ENCODE assay signal across 24 cellular contexts in genomic region chr9:84154320-84154719, GRCh38.
DNase-seq lines count a peak whose midpoint lies in the region; ATAC-seq, FAIRE-seq and TF ChIP-seq lines count a peak whose summit lies in the region.
"Had no signal": no experiment of that assay in that cellular context is flagged by ENCODE, and none has a peak within 500 bp of the region (broad histone marks: within the 10 kb centered on the region; RNA-seq: fewer than 3 reads in every experiment).

No MANE protein-coding gene starts in this region.

- no peak overlapping the region for H2AFZ ChIP-seq in HepG2 (ENCODE audit: low read length)

- H3K9me3 ChIP-seq in HepG2 (ENCODE audit: low read length) (no peaks in the 10 kb centered on the region), right lobe of liver (no peaks in the 10 kb centered on the region), esophagus squamous epithelium (no peaks in the 10 kb centered on the region)
- H3K9me3 ChIP-seq: BLaER1, HAP-1 had no signal

- no peaks in the 10 kb centered on the region for H3K4me1 ChIP-seq in HepG2 (ENCODE audit: insufficient read depth, low read length)
- no peaks in the 10 kb centered on the region for H3K4me1 ChIP-seq in right lobe of liver
- H3K4me1 ChIP-seq in esophagus squamous epithelium: no peaks in the 10 kb centered on the region
- H3K4me1 ChIP-seq: BLaER1 had no signal

- H4K20me1 ChIP-seq in HepG2 (ENCODE audit: insufficient read depth, low read length): no peaks in the 10 kb centered on the region
- H4K20me1 ChIP-seq: BLaER1 had no signal

- H3K27me3 ChIP-seq in HepG2 (ENCODE audit: control insufficient read depth in 1 of 2, insufficient read depth in 2 of 2, low read length in 2 of 2) (peaks cover 0 to 4% of the 10 kb centered on the region in 2 experiments; a peak in 1 of 5 replicates), right lobe of liver (no peaks in the 10 kb centered on the region), esophagus squamous epithelium (peaks cover 0 to 6% (median 0%) of the 10 kb centered on the region in 4 donors)
- H3K27me3 ChIP-seq: BLaER1 had no signal

- TF ChIP-seq CTCF in HepG2 (CRISPR knock-in tag; IDR thresholded peaks at IDR 0.05) (no peak), right lobe of liver (IDR thresholded peaks at IDR 0.05) (no peak), fibroblast of the aortic adventitia (IDR thresholded peaks at IDR 0.05; ENCODE audit: insufficient read depth, low read length) (no peak), esophagus squamous epithelium (IDR thresholded peaks at IDR 0.05) (no peak)

- CTCF ChIA-PET in HepG2 (lab: Yijun Ruan, JAX; ENCODE audit: low intra/inter-chr PET ratio, low total read pairs): no interaction called here

- H3K4me2 ChIP-seq in HepG2 (ENCODE audit: low read depth, low read length): no peak overlapping the region
- H3K4me2 ChIP-seq: BLaER1 had no signal

- no peak overlapping the region for H3K27ac ChIP-seq in HepG2 (ENCODE audit: extremely low read length, insufficient read depth, low read length)
- no peak overlapping the region for H3K27ac ChIP-seq in right lobe of liver
- no peak overlapping the region for H3K27ac ChIP-seq in esophagus squamous epithelium
- H3K27ac ChIP-seq: BLaER1, HL-60 had no signal

- H3K79me2 ChIP-seq in HepG2 (ENCODE audit: insufficient read depth, low read length): no peaks in the 10 kb centered on the region

- TF ChIP-seq POLR2A in HepG2 (IDR thresholded peaks at IDR 0.05; ENCODE audit: insufficient read depth in 1 of 2, low read depth in 2 of 2, low read length in 2 of 2) (no peak), right lobe of liver (IDR thresholded peaks at IDR 0.05) (no peak), esophagus squamous epithelium (IDR thresholded peaks at IDR 0.05) (no peak)

- TF ChIP-seq EP300 in HepG2 (IDR thresholded peaks at IDR 0.05; ENCODE audit: low read depth in 2 of 2, low read length in 2 of 2) (no peak), HepG2 (CRISPR knock-in tag; IDR thresholded peaks at IDR 0.05; ENCODE audit: borderline replicate concordance) (no peak)

- ATAC-seq in HepG2 (no peak), right lobe of liver (no peak)
- ATAC-seq: PC-3; stimulated activated effector memory CD8-positive, alpha-beta T cell treated with anti-CD3 and anti-CD28 coated beads, Interleukin-12 subunit alpha, Interleukin-12 subunit beta, amount 100 ng/mL, for 72 hours had no signal

- DNase-seq in HepG2 (ENCODE audit: low spot score) (no peak), right lobe of liver (no peak), astrocyte of the hippocampus (ENCODE audit: low read depth, low spot score) (peak; percentile 34), fibroblast of the aortic adventitia (ENCODE audit: low read depth) (peak; percentile 65), stromal cell of bone marrow (ENCODE audit: low read depth) (peak; percentile 17), esophagus squamous epithelium (lab: John Stamatoyannopoulos, UW) (no peak), HTR-8/SVneo (ENCODE audit: insufficient read length, low spot score) (no peak), NCI-H1105 (lab: John Stamatoyannopoulos, UW) (no peak)
- DNase-seq: 8988T; activated CD4-positive, alpha-beta T cell treated with anti-CD3 and anti-CD28 coated beads, Interleukin-2, amount 50 U/mL, for 48 hours; activated CD4-positive, CD25-positive, alpha-beta regulatory T cell; activated CD8-positive, alpha-beta memory T cell treated with anti-CD3 and anti-CD28 coated beads, Interleukin-2, amount 50 U/mL, for 48 hours; erythroblast; mesendoderm; MM.1S; NCI-H1436 treated with DMSO at 0.1 percent for 48 hours; NCI-H524; SIG-M5; SW 1271 had no signal

- in situ Hi-C loops in HepG2 (cut with HindIII; ENCODE audit: extremely low pct_ligation_motif_present, low pct_unique_long_range_greater_than_20kb): no loop called here

- BruUV-seq in HepG2 (replicated peaks; lab: Mats Ljungman, UMichigan): no TSS peak

- TF ChIP-seq RAD21 in HepG2 (CRISPR knock-in tag; IDR thresholded peaks at IDR 0.05): no peak

- intact Hi-C loops in HepG2 (cut with micrococcal nuclease; ENCODE audit: unreplicated experiment) (no loop called here), right lobe of liver (cut with DNase I) (no loop called here), esophagus squamous epithelium (cut with DNase I) (no loop called here)

- 50% methylated on average over 3 of the region's 3 CpGs for WGBS in HepG2 (ENCODE audit: low lambda C conversion rate)
- WGBS in right lobe of liver (ENCODE audit: insufficient coverage, low coverage, low lambda C conversion rate, missing lambda C conversion rate): 66% methylated on average over 3 of the region's 3 CpGs
- WGBS in esophagus squamous epithelium, 2 donors: 81 to 94% methylated on average over 3 of the region's 3 CpGs

- H3K4me3 ChIP-seq in HepG2 (replicated peaks in 1 of 3; ENCODE audit: insufficient read depth in 1 of 3, low read depth in 2 of 3, low read length in 3 of 3): no peak overlapping the region
- H3K4me3 ChIP-seq in right lobe of liver: no peak overlapping the region
- no peak overlapping the region for H3K4me3 ChIP-seq in fibroblast of the aortic adventitia (ENCODE audit: low read depth, low read length)
- H3K4me3 ChIP-seq in esophagus squamous epithelium: no peak overlapping the region
- H3K4me3 ChIP-seq: BLaER1, HAP-1 had no signal

- FAIRE-seq in HepG2 (lab: Jason Lieb, UNC): no peak
- no peak for FAIRE-seq in HTR-8/SVneo (lab: Jason Lieb, UNC)

- H3K9ac ChIP-seq in HepG2 (ENCODE audit: insufficient read depth, low read depth, low read length): no peak overlapping the region
- H3K9ac ChIP-seq: BLaER1 had no signal

- POLR2A ChIA-PET in HepG2 (lab: Yijun Ruan, JAX): no interaction called here

- H3K36me3 ChIP-seq in HepG2 (replicated peaks in 1 of 2; ENCODE audit: control insufficient read depth in 1 of 2, insufficient read depth in 2 of 2, low read length in 2 of 2) (no peaks in the 10 kb centered on the region), right lobe of liver (no peaks in the 10 kb centered on the region), esophagus squamous epithelium (no peaks in the 10 kb centered on the region)
- H3K36me3 ChIP-seq: BLaER1, HAP-1 had no signal

TF ChIP-seq in HepG2, 621 proteins besides CTCF, POLR2A, EP300 and RAD21:
- TF ChIP-seq MAFF (IDR thresholded peaks at IDR 0.05; ENCODE audit: low read depth, low read length) (0 out of 2 replicates have a peak, but pooled peaks have one; percentile 21), MAFK (conservative IDR thresholded peaks at IDR 0.05 in 1 of 2, IDR thresholded peaks at IDR 0.05 in 1 of 2; ENCODE audit: low read length in 2 of 2) (peak in 1 of 2 experiments; percentile 25; a peak in 1 of 4 replicates), ZNF530 (CRISPR knock-in tag; IDR thresholded peaks at IDR 0.05; ENCODE audit: low read depth) (no peak)

Comparison
In these comparisons a context has a peak if more than half of its experiments do, and no peak if none do; other contexts are left out.
1. DNase-seq: peak in astrocyte of the hippocampus (single experiment), fibroblast of the aortic adventitia (single experiment) and stromal cell of bone marrow (single experiment); none in HepG2 (single experiment), right lobe of liver (0 of 3), esophagus squamous epithelium (single experiment), HTR-8/SVneo (single experiment) and NCI-H1105 (single experiment).